1 cellular context compared by ENCODE assay signal in the genomic region with DNA sequence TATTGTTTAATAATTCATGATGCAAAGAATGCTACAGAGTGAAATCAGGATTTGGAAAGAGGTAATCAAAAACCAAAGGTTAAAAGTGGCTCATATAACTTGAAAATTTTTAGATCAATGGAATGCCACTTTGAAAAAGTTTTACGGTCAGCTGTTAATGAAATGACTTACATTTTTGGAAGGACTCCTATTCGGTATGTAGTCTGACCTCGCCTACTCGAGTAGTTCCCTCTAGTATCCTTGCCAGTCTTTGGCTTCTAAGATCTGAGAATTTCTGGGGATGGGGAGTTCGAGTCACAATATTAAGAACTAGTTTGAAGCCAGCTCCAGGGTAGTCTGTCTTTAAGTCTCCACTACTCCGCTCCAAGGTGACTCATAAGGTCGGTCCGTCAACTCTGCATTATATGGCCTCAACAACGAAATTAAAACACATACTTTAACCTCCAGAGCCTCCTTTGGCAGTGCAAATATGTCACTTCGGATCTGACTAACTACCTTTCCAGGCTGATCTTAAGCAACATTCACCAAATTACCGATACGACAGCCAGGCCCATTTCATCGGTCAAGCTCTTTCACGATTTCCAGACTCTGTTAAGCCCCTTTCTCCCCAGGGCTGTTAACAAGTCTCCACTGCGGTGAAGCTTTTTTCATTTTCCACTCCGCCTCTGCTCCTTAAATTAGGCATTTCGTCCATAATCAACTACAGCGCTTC.
TF ChIP-seq lines count a peak whose summit lies in the region.

No MANE protein-coding gene starts in this region.

TF ChIP-seq in HEK293, 187 proteins besides CTCF, POLR2A, EP300 and RAD21 (continued from another document):
- TF ChIP-seq, protein P1, sequence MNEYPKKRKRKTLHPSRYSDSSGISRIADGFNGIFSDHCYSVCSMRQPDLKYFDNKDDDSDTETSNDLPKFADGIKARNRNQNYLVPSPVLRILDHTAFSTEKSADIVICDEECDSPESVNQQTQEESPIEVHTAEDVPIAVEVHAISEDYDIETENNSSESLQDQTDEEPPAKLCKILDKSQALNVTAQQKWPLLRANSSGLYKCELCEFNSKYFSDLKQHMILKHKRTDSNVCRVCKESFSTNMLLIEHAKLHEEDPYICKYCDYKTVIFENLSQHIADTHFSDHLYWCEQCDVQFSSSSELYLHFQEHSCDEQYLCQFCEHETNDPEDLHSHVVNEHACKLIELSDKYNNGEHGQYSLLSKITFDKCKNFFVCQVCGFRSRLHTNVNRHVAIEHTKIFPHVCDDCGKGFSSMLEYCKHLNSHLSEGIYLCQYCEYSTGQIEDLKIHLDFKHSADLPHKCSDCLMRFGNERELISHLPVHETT (tag by site-specific recombination; IDR thresholded peaks at IDR 0.05): 0 out of 2 replicates have a peak, but pooled peaks have one; percentile 15
